ENCODE assay signal across 33 cellular contexts in genomic region chr6:155534678-155535077, GRCh38.
"Had no signal": no experiment of that assay in that cellular context is flagged by ENCODE, and none has a peak within 500 bp of the region (broad histone marks: within the 10 kb centered on the region; RNA-seq: fewer than 3 reads in every experiment).

No MANE protein-coding gene starts in this region.

- H3K9me3 ChIP-seq: adrenal gland had no signal

- H3K27ac ChIP-seq: adrenal gland, ascending aorta, body of pancreas, brain microvascular endothelial cell, breast epithelium, cardiac muscle cell had no signal

- FAIRE-seq: astrocyte, bronchial epithelial cell had no signal

- H3K4me1 ChIP-seq: body of pancreas, breast epithelium had no signal

- H3K36me3 ChIP-seq: adrenal gland, ascending aorta, brain microvascular endothelial cell, breast epithelium, cardiac muscle cell had no signal

- H3K4me3 ChIP-seq: adrenal gland, ascending aorta, body of pancreas, breast epithelium, cardiac muscle cell had no signal

- DNase-seq: activated effector memory CD4-positive, alpha-beta T cell treated with anti-CD3 and anti-CD28 coated beads, Interleukin-2, amount 50 U/mL, for 16 hours; activated effector memory CD4-positive, alpha-beta T cell treated with Interleukin-2 at 50 U/mL for 16 hours; activated gamma-delta T cell; activated gamma-delta T cell treated with Interleukin-2 at 50 U/mL for 16 hours; activated naive CD4-positive, alpha-beta T cell; activated naive CD4-positive, alpha-beta T cell treated with anti-CD3 and anti-CD28 coated beads for 36 hours; activated naive CD4-positive, alpha-beta T cell treated with anti-CD3 and anti-CD28 coated beads, Interleukin-2, amount 10 ng/mL, durations not matched to agents 7 days and 5 days; activated naive CD4-positive, alpha-beta T cell treated with anti-CD3 and anti-CD28 coated beads, Interleukin-2, amount 50 U/mL, for 16 hours; activated naive CD4-positive, alpha-beta T cell treated with Interleukin-2 at 50 U/mL for 16 hours; activated naive CD8-positive, alpha-beta T cell treated with anti-CD3 and anti-CD28 coated beads for 36 hours; activated naive CD8-positive, alpha-beta T cell treated with anti-CD3 and anti-CD28 coated beads, Interleukin-2, amount 10 ng/mL, durations not matched to agents 7 days and 5 days; activated naive CD8-positive, alpha-beta T cell treated with anti-CD3 and anti-CD28 coated beads, Interleukin-2, amount 50 U/mL, for 24 hours; activated T-cell treated with anti-CD3 and anti-CD28 coated beads, Interleukin-2, amount 50 U/mL, for 24 hours; activated T-cell treated with anti-CD3 and anti-CD28 coated beads, Interleukin-2, amount 50 U/mL, for 4 hours; activated T-cell treated with anti-CD3 and anti-CD28 coated beads, Interleukin-2, amount 50 U/mL, for 48 hours; activated T-cell treated with anti-CD3 and anti-CD28 coated beads, Interleukin-2, amount 50 U/mL, for 72 hours; adrenal gland; amniotic stem cell; amygdala; anterior cingulate cortex; aorta; body of pancreas; brain microvascular endothelial cell; caudate nucleus; central memory CD4-positive, alpha-beta T cell; cerebellar nuclear complex had no signal

- H3K27me3 ChIP-seq: adrenal gland, ascending aorta, body of pancreas, brain microvascular endothelial cell, breast epithelium, cardiac muscle cell had no signal

- ATAC-seq: activated naive CD4-positive, alpha-beta T cell treated with anti-CD3 and anti-CD28 coated beads, Interleukin-2, amount 50 U/mL, for 72 hours; activated naive CD8-positive, alpha-beta T cell treated with anti-CD3 and anti-CD28 coated beads, Interleukin-2, amount 50 U/mL, for 24 hours; activated T-cell treated with anti-CD3 and anti-CD28 coated beads, Interleukin-2, amount 50 U/mL, for 4 hours; activated T-cell treated with anti-CD3 and anti-CD28 coated beads, Interleukin-2, amount 50 U/mL, for 72 hours; activated T-helper 17 cell treated with anti-CD3 and anti-CD28 coated beads, Interleukin-2, amount 50 U/mL, for 72 hours; body of pancreas had no signal
